In genomic region chr3:170813261-170813660, GRCh38 we compare ENCODE assay signal across 20 cellular contexts.
"Had no signal": no experiment of that assay in that cellular context is flagged by ENCODE, and none has a peak within 500 bp of the region (broad histone marks: within the 10 kb centered on the region; RNA-seq: fewer than 3 reads in every experiment).

No MANE protein-coding gene starts in this region.

- H3K4me3 ChIP-seq: left lung, pancreas, psoas muscle, right atrium auricular region, tibial nerve had no signal

- H3K4me1 ChIP-seq: psoas muscle had no signal

- H3K27ac ChIP-seq: left lung, pancreas, psoas muscle, right atrium auricular region, VCaP had no signal

- H3K9me3 ChIP-seq: left lung, pancreas, psoas muscle, right atrium auricular region, tibial nerve had no signal

- H3K36me3 ChIP-seq: left lung, pancreas, right atrium auricular region, tibial nerve had no signal

- H3K27me3 ChIP-seq: left lung, pancreas, right atrium auricular region, tibial nerve had no signal

- DNase-seq: activated CD4-positive, alpha-beta T cell treated with anti-CD3 and anti-CD28 coated beads, Interleukin-2, amount 10 ng/mL, durations not matched to agents 7 days and 5 days; activated CD8-positive, alpha-beta T cell treated with anti-CD3 and anti-CD28 coated beads for 36 hours; activated gamma-delta T cell treated with Interleukin-2 at 50 U/mL for 16 hours; activated T-cell treated with anti-CD3 and anti-CD28 coated beads, Interleukin-2, amount 50 U/mL, for 1 hour; aorta; caudate nucleus; effector CD4-positive, alpha-beta T cell; foreskin fibroblast; kidney; left lung; midbrain; nephron progenitor cell; pancreas; psoas muscle; stimulated activated CD4-positive, alpha-beta T cell treated with anti-CD3 and anti-CD28 coated beads, Interleukin-12 subunit alpha, Interleukin-12 subunit beta, amount 100 ng/mL, for 4 hours; substantia nigra had no signal

- ATAC-seq: activated CD4-positive, CD25-positive, alpha-beta regulatory T cell treated with anti-CD3 and anti-CD28 coated beads, Interleukin-2, amount 50 U/mL, for 24 hours; activated CD8-positive, alpha-beta T cell treated with anti-CD3 and anti-CD28 coated beads for 36 hours; left lung; pancreas; psoas muscle had no signal
